9 cellular contexts compared by ENCODE assay signal in genomic region chr4:165326831-165327210, GRCh38. TPM values are rescaled to one million over a fixed set of nuclear protein-coding genes. Genes with fewer than 3 reads are reported as not detected.
DNase-seq lines count a peak whose midpoint lies in the region; ATAC-seq and TF ChIP-seq lines count a peak whose summit lies in the region.
"Had no signal": no experiment of that assay in that cellular context is flagged by ENCODE, and none has a peak within 500 bp of the region (broad histone marks: within the 10 kb centered on the region; RNA-seq: fewer than 3 reads in every experiment).

No MANE protein-coding gene starts in this region.

- H3K27me3 Mint-ChIP-seq in activated T-cell treated with anti-CD3 and anti-CD28 coated beads, Interleukin-2, amount 50 U/mL, for 72 hours (ENCODE audit: low read depth) = no peaks in the 10 kb centered on the region
- H3K27me3 Mint-ChIP-seq in activated T-cell treated with anti-CD3 and anti-CD28 coated beads, Interleukin-2, amount 50 U/mL, for 4 hours (ENCODE audit: low read depth) = no peaks in the 10 kb centered on the region
- no peaks in the 10 kb centered on the region for H3K27me3 Mint-ChIP-seq in activated CD8-positive, alpha-beta T cell treated with anti-CD3 and anti-CD28 coated beads for 36 hours
- no peaks in the 10 kb centered on the region for H3K27me3 Mint-ChIP-seq in stimulated activated memory B cell treated with anti-CD40 and anti-IgM and Interleukin-4, amounts not matched to agents 10 μg/mL and 1 μg/mL and 100 μg/mL, for 72 hours
- H3K27me3 Mint-ChIP-seq in activated T-helper 17 cell treated with anti-CD3 and anti-CD28 coated beads, Interleukin-2, amount 50 U/mL, for 72 hours = no peaks in the 10 kb centered on the region
- H3K27me3 Mint-ChIP-seq: dendritic cell treated with granulocyte-macrophage colony-stimulating factor and Interleukin-4, amounts not matched to agents 40 ng/mL and 50 ng/mL, for 4 days had no signal

- H3K4me1 ChIP-seq in iPS-18a (ENCODE audit: control insufficient read depth, low read depth, low read length) = peaks cover 19% of the 10 kb centered on the region

- H3K9me3 Mint-ChIP-seq in activated T-cell treated with anti-CD3 and anti-CD28 coated beads, Interleukin-2, amount 50 U/mL, for 72 hours = no peaks in the 10 kb centered on the region
- H3K9me3 Mint-ChIP-seq in activated T-cell treated with anti-CD3 and anti-CD28 coated beads, Interleukin-2, amount 50 U/mL, for 4 hours = no peaks in the 10 kb centered on the region
- no peaks in the 10 kb centered on the region for H3K9me3 Mint-ChIP-seq in activated CD8-positive, alpha-beta T cell treated with anti-CD3 and anti-CD28 coated beads for 36 hours
- no peaks in the 10 kb centered on the region for H3K9me3 Mint-ChIP-seq in stimulated activated memory B cell treated with anti-CD40 and anti-IgM and Interleukin-4, amounts not matched to agents 10 μg/mL and 1 μg/mL and 100 μg/mL, for 72 hours
- no peaks in the 10 kb centered on the region for H3K9me3 Mint-ChIP-seq in activated T-helper 17 cell treated with anti-CD3 and anti-CD28 coated beads, Interleukin-2, amount 50 U/mL, for 72 hours
- H3K9me3 Mint-ChIP-seq: dendritic cell treated with granulocyte-macrophage colony-stimulating factor and Interleukin-4, amounts not matched to agents 40 ng/mL and 50 ng/mL, for 4 days had no signal

- H3K27ac ChIP-seq in HL-60 (replicated peaks) (peak overlapping the region; percentile 79), iPS-18a (ENCODE audit: low read length) (peak overlapping the region; percentile 93)

- no peak overlapping the region for H3K4me3 Mint-ChIP-seq in activated T-cell treated with anti-CD3 and anti-CD28 coated beads, Interleukin-2, amount 50 U/mL, for 72 hours
- H3K4me3 Mint-ChIP-seq in activated T-cell treated with anti-CD3 and anti-CD28 coated beads, Interleukin-2, amount 50 U/mL, for 4 hours = no peak overlapping the region
- H3K4me3 Mint-ChIP-seq in activated CD8-positive, alpha-beta T cell treated with anti-CD3 and anti-CD28 coated beads for 36 hours = no peak overlapping the region
- H3K4me3 Mint-ChIP-seq in stimulated activated memory B cell treated with anti-CD40 and anti-IgM and Interleukin-4, amounts not matched to agents 10 μg/mL and 1 μg/mL and 100 μg/mL, for 72 hours = no peak overlapping the region
- no peak overlapping the region for H3K4me3 Mint-ChIP-seq in activated T-helper 17 cell treated with anti-CD3 and anti-CD28 coated beads, Interleukin-2, amount 50 U/mL, for 72 hours
- H3K4me3 Mint-ChIP-seq: dendritic cell treated with granulocyte-macrophage colony-stimulating factor and Interleukin-4, amounts not matched to agents 40 ng/mL and 50 ng/mL, for 4 days had no signal

- peak overlapping the region; percentile 81 for H3K27ac Mint-ChIP-seq in activated T-cell treated with anti-CD3 and anti-CD28 coated beads, Interleukin-2, amount 50 U/mL, for 72 hours
- H3K27ac Mint-ChIP-seq in activated CD8-positive, alpha-beta T cell treated with anti-CD3 and anti-CD28 coated beads for 36 hours = no peak overlapping the region
- H3K27ac Mint-ChIP-seq in stimulated activated memory B cell treated with anti-CD40 and anti-IgM and Interleukin-4, amounts not matched to agents 10 μg/mL and 1 μg/mL and 100 μg/mL, for 72 hours = no peak overlapping the region
- no peak overlapping the region for H3K27ac Mint-ChIP-seq in activated T-helper 17 cell treated with anti-CD3 and anti-CD28 coated beads, Interleukin-2, amount 50 U/mL, for 72 hours
- H3K27ac Mint-ChIP-seq: dendritic cell treated with granulocyte-macrophage colony-stimulating factor and Interleukin-4, amounts not matched to agents 40 ng/mL and 50 ng/mL, for 4 days had no signal

- H3K9me3 ChIP-seq in iPS-18a (ENCODE audit: control insufficient read depth, low read depth, low read length) = no peaks in the 10 kb centered on the region

- H3K4me3 ChIP-seq in HL-60 (replicated peaks; ENCODE audit: insufficient read depth, low read length) (peak overlapping the region; percentile 45), iPS-18a (ENCODE audit: low read length) (peak overlapping the region; percentile 93)

- CTCF ChIA-PET in activated CD8-positive, alpha-beta T cell treated with anti-CD3 and anti-CD28 coated beads for 36 hours (lab: Charles Lee) = interaction anchor here (0.9 to 2.6 kb wide), 5 partner anchors 11 to 214 kb away, joined by 3 to 12 read pairs (median 4); partner anchors contain the start of gene TMEM192

- H3K9ac ChIP-seq in iPS-18a (ENCODE audit: low read length) = peak overlapping the region; percentile 93

- DNase-seq in activated T-cell treated with anti-CD3 and anti-CD28 coated beads, Interleukin-2, amount 50 U/mL, for 72 hours = peak; percentile 12 to 32
- no peak for DNase-seq in activated T-cell treated with anti-CD3 and anti-CD28 coated beads, Interleukin-2, amount 50 U/mL, for 4 hours
- no peak for DNase-seq in HL-60 (ENCODE audit: low read depth in 1 of 2, low spot score in 1 of 2)
- peak; percentile 48 for DNase-seq in activated CD8-positive, alpha-beta T cell treated with anti-CD3 and anti-CD28 coated beads for 36 hours
- DNase-seq in stimulated activated CD8-positive, alpha-beta memory T cell treated with anti-CD3 and anti-CD28 coated beads, Interleukin-4, amount 100 ng/mL, for 48 hours = peak; percentile 38

- ATAC-seq in activated T-cell treated with anti-CD3 and anti-CD28 coated beads, Interleukin-2, amount 50 U/mL, for 72 hours (replicated peaks in 1 of 2) = no peak
- ATAC-seq in activated T-cell treated with anti-CD3 and anti-CD28 coated beads, Interleukin-2, amount 50 U/mL, for 4 hours = no peak
- ATAC-seq in activated CD8-positive, alpha-beta T cell treated with anti-CD3 and anti-CD28 coated beads for 36 hours = no peak
- no peak for ATAC-seq in stimulated activated memory B cell treated with anti-CD40 and anti-IgM and Interleukin-4, amounts not matched to agents 10 μg/mL and 1 μg/mL and 100 μg/mL, for 72 hours
- ATAC-seq in activated T-helper 17 cell treated with anti-CD3 and anti-CD28 coated beads, Interleukin-2, amount 50 U/mL, for 72 hours (replicated peaks) = no peak

- intact Hi-C loops in activated CD8-positive, alpha-beta T cell treated with anti-CD3 and anti-CD28 coated beads for 36 hours (cut with micrococcal nuclease) = loop anchor here (5.0 kb wide), 1 partner anchor 120 kb away; the partner anchor contains the start of gene KLHL2

- H3K36me3 ChIP-seq in iPS-18a (ENCODE audit: control insufficient read depth, low read depth, low read length) = peaks cover 8% of the 10 kb centered on the region

- H3K27me3 ChIP-seq in HL-60 (ENCODE audit: insufficient read depth, poor library complexity, severe bottlenecking) (no peaks in the 10 kb centered on the region), iPS-18a (ENCODE audit: control insufficient read depth, insufficient read depth, low read length) (no peaks in the 10 kb centered on the region)

- TF ChIP-seq CTCF in HL-60 (IDR thresholded peaks at IDR 0.05; ENCODE audit: insufficient read depth, low read length) = no peak
- TF ChIP-seq CTCF in activated CD8-positive, alpha-beta T cell treated with anti-CD3 and anti-CD28 coated beads for 36 hours (IDR thresholded peaks at IDR 0.05) = no peak

- H3K36me3 Mint-ChIP-seq in activated T-cell treated with anti-CD3 and anti-CD28 coated beads, Interleukin-2, amount 50 U/mL, for 72 hours (ENCODE audit: insufficient read depth in 2 of 2) = peaks cover 8 to 17% of the 10 kb centered on the region in 2 donors
- peaks cover 17% of the 10 kb centered on the region for H3K36me3 Mint-ChIP-seq in activated T-cell treated with anti-CD3 and anti-CD28 coated beads, Interleukin-2, amount 50 U/mL, for 4 hours (ENCODE audit: insufficient read depth)
- peaks cover 19% of the 10 kb centered on the region for H3K36me3 Mint-ChIP-seq in activated CD8-positive, alpha-beta T cell treated with anti-CD3 and anti-CD28 coated beads for 36 hours (ENCODE audit: low read depth)
- peaks cover 21% of the 10 kb centered on the region for H3K36me3 Mint-ChIP-seq in stimulated activated memory B cell treated with anti-CD40 and anti-IgM and Interleukin-4, amounts not matched to agents 10 μg/mL and 1 μg/mL and 100 μg/mL, for 72 hours
- H3K36me3 Mint-ChIP-seq in activated T-helper 17 cell treated with anti-CD3 and anti-CD28 coated beads, Interleukin-2, amount 50 U/mL, for 72 hours (ENCODE audit: low read depth) = no peaks in the 10 kb centered on the region

- H3K4me1 Mint-ChIP-seq in activated T-cell treated with anti-CD3 and anti-CD28 coated beads, Interleukin-2, amount 50 U/mL, for 72 hours (ENCODE audit: low read depth) = peaks cover 18% of the 10 kb centered on the region
- peaks cover 37% of the 10 kb centered on the region for H3K4me1 Mint-ChIP-seq in activated T-cell treated with anti-CD3 and anti-CD28 coated beads, Interleukin-2, amount 50 U/mL, for 4 hours (ENCODE audit: low read depth)
- H3K4me1 Mint-ChIP-seq in activated CD8-positive, alpha-beta T cell treated with anti-CD3 and anti-CD28 coated beads for 36 hours (ENCODE audit: low read depth) = peaks cover 34% of the 10 kb centered on the region
- peaks cover 30% of the 10 kb centered on the region for H3K4me1 Mint-ChIP-seq in stimulated activated memory B cell treated with anti-CD40 and anti-IgM and Interleukin-4, amounts not matched to agents 10 μg/mL and 1 μg/mL and 100 μg/mL, for 72 hours
- peaks cover 30% of the 10 kb centered on the region for H3K4me1 Mint-ChIP-seq in activated T-helper 17 cell treated with anti-CD3 and anti-CD28 coated beads, Interleukin-2, amount 50 U/mL, for 72 hours

- POLR2A ChIA-PET in activated CD8-positive, alpha-beta T cell treated with anti-CD3 and anti-CD28 coated beads for 36 hours (lab: Charles Lee) = interaction anchor here (1.8 kb wide), 1 partner anchor 121 kb away, joined by 4 read pairs; no protein-coding TSS in a partner anchor

RNA-seq across cellular contexts. Expression of gene MSMO1, which starts 0.6 kb away (rescaled TPM):
- total RNA-seq in activated T-cell treated with anti-CD3 and anti-CD28 coated beads, Interleukin-2, amount 50 U/mL, for 72 hours = 10 to 100 TPM; 21.0 to 23.7 TPM
- 10 to 100 TPM; 17.7 to 26.3 (median 24.0) TPM for total RNA-seq in activated T-cell treated with anti-CD3 and anti-CD28 coated beads, Interleukin-2, amount 50 U/mL, for 4 hours
- total RNA-seq in activated CD8-positive, alpha-beta T cell treated with anti-CD3 and anti-CD28 coated beads for 36 hours = 10 to 100 TPM; 42.3 to 43.2 TPM
- total RNA-seq in activated T-helper 17 cell treated with anti-CD3 and anti-CD28 coated beads, Interleukin-2, amount 50 U/mL, for 72 hours = 10 to 100 TPM; 57.9 to 71.4 TPM

RNA-seq across cellular contexts. Expression of gene CPE, which starts 52.0 kb away (rescaled TPM):
- total RNA-seq in activated T-cell treated with anti-CD3 and anti-CD28 coated beads, Interleukin-2, amount 50 U/mL, for 72 hours = not detected
- total RNA-seq in activated T-cell treated with anti-CD3 and anti-CD28 coated beads, Interleukin-2, amount 50 U/mL, for 4 hours = under 1 TPM in 1 of 3 donors, not detected in 2; 0.40 TPM
- total RNA-seq in activated CD8-positive, alpha-beta T cell treated with anti-CD3 and anti-CD28 coated beads for 36 hours = not detected
- not detected for total RNA-seq in activated T-helper 17 cell treated with anti-CD3 and anti-CD28 coated beads, Interleukin-2, amount 50 U/mL, for 72 hours

Comparison
In these comparisons a context has a peak if more than half of its experiments do, and no peak if none do; other contexts are left out.
1. DNase-seq: peak in activated T-cell treated with anti-CD3 and anti-CD28 coated beads, Interleukin-2, amount 50 U/mL, for 72 hours (2 of 2), activated CD8-positive, alpha-beta T cell treated with anti-CD3 and anti-CD28 coated beads for 36 hours (single experiment) and stimulated activated CD8-positive, alpha-beta memory T cell treated with anti-CD3 and anti-CD28 coated beads, Interleukin-4, amount 100 ng/mL, for 48 hours (single experiment); none in activated T-cell treated with anti-CD3 and anti-CD28 coated beads, Interleukin-2, amount 50 U/mL, for 4 hours (single experiment) and HL-60 (0 of 2).